In genomic region chr4:74640111-74640903, GRCh38 we compare ENCODE assay signal across 16 cellular contexts.
DNase-seq lines count a peak whose midpoint lies in the region; ATAC-seq and TF ChIP-seq lines count a peak whose summit lies in the region.
"Had no signal": no experiment of that assay in that cellular context is flagged by ENCODE, and none has a peak within 500 bp of the region (broad histone marks: within the 10 kb centered on the region; RNA-seq: fewer than 3 reads in every experiment).

No MANE protein-coding gene starts in this region.

- H3K9me3 Mint-ChIP-seq in activated CD8-positive, alpha-beta T cell treated with anti-CD3 and anti-CD28 coated beads for 36 hours: no peaks in the 10 kb centered on the region
- H3K9me3 Mint-ChIP-seq: activated T-helper 2 cell treated with anti-CD3 and anti-CD28 coated beads, Interferon-gamma antibody, Interleukin-2, Interleukin-4, amounts not matched to agents 10 μg/mL and 5 μg/mL and 100 μg/mL, durations not matched to agents 14 hours and 24 hours and 36 hours; central memory CD8-positive, alpha-beta T cell had no signal

- no peak for ATAC-seq in activated CD8-positive, alpha-beta T cell treated with anti-CD3 and anti-CD28 coated beads for 36 hours
- ATAC-seq: T-helper 17 cell had no signal

- H3K36me3 Mint-ChIP-seq in activated CD8-positive, alpha-beta T cell treated with anti-CD3 and anti-CD28 coated beads for 36 hours (ENCODE audit: low read depth): no peaks in the 10 kb centered on the region

- no peaks in the 10 kb centered on the region for H3K4me1 Mint-ChIP-seq in activated CD8-positive, alpha-beta T cell treated with anti-CD3 and anti-CD28 coated beads for 36 hours (ENCODE audit: low read depth)
- H3K4me1 Mint-ChIP-seq: central memory CD8-positive, alpha-beta T cell; nephron progenitor cell; T-helper 17 cell had no signal

- POLR2A ChIA-PET in activated CD8-positive, alpha-beta T cell treated with anti-CD3 and anti-CD28 coated beads for 36 hours (lab: Charles Lee): no interaction called here

- no peak overlapping the region for H3K27ac Mint-ChIP-seq in activated CD8-positive, alpha-beta T cell treated with anti-CD3 and anti-CD28 coated beads for 36 hours
- H3K27ac Mint-ChIP-seq: activated T-helper 2 cell treated with anti-CD3 and anti-CD28 coated beads, Interferon-gamma antibody, Interleukin-2, Interleukin-4, amounts not matched to agents 10 μg/mL and 5 μg/mL and 100 μg/mL, durations not matched to agents 14 hours and 24 hours and 36 hours; nephron progenitor cell; T-helper 17 cell had no signal

- CTCF ChIA-PET in activated CD8-positive, alpha-beta T cell treated with anti-CD3 and anti-CD28 coated beads for 36 hours (lab: Charles Lee): no interaction called here

- intact Hi-C loops in activated CD8-positive, alpha-beta T cell treated with anti-CD3 and anti-CD28 coated beads for 36 hours (cut with micrococcal nuclease): no loop called here

- no peak for TF ChIP-seq CTCF in activated CD8-positive, alpha-beta T cell treated with anti-CD3 and anti-CD28 coated beads for 36 hours (IDR thresholded peaks at IDR 0.05)

- DNase-seq in DMS 273 (lab: John Stamatoyannopoulos, UW; ENCODE audit: unreplicated experiment) (peak; percentile 7), DMS 273 treated with DMSO at 0.1 percent for 48 hours (lab: John Stamatoyannopoulos, UW) (no peak), dedifferentiated amniotic fluid mesenchymal stem cell (ENCODE audit: extremely low spot score) (peak; percentile 37), left kidney (ENCODE audit: low read depth, low spot score) (peak; percentile 55), mesenteric fat pad (ENCODE audit: low spot score) (no peak), NCI-H128 (lab: John Stamatoyannopoulos, UW; ENCODE audit: unreplicated experiment) (no peak), substantia nigra (lab: John Stamatoyannopoulos, UW) (no peak)
- DNase-seq in activated CD8-positive, alpha-beta T cell treated with anti-CD3 and anti-CD28 coated beads for 36 hours: no peak
- DNase-seq: esophagus squamous epithelium, Kasumi-1, nephron progenitor cell, T-helper 17 cell, tibial artery had no signal

- H3K4me3 Mint-ChIP-seq in activated CD8-positive, alpha-beta T cell treated with anti-CD3 and anti-CD28 coated beads for 36 hours: no peak overlapping the region
- H3K4me3 Mint-ChIP-seq: central memory CD8-positive, alpha-beta T cell; nephron progenitor cell; T-helper 17 cell had no signal

- H3K27me3 Mint-ChIP-seq in activated CD8-positive, alpha-beta T cell treated with anti-CD3 and anti-CD28 coated beads for 36 hours: peaks cover 11% of the 10 kb centered on the region

- no peak overlapping the region for H3K27ac ChIP-seq in substantia nigra (ENCODE audit: low read depth, low read length, poor library complexity, severe bottlenecking)
- H3K27ac ChIP-seq: 22Rv1, tibial artery had no signal

Comparison
In these comparisons a context has a peak if more than half of its experiments do, and no peak if none do; other contexts are left out.
1. DNase-seq: peak in DMS 273 (single experiment), dedifferentiated amniotic fluid mesenchymal stem cell (single experiment) and left kidney (single experiment); none in DMS 273 treated with DMSO at 0.1 percent for 48 hours (single experiment), mesenteric fat pad (single experiment), activated CD8-positive, alpha-beta T cell treated with anti-CD3 and anti-CD28 coated beads for 36 hours (single experiment), NCI-H128 (single experiment) and substantia nigra (0 of 49).